ENCODE assay signal across 17 cellular contexts in genomic region chr17:76982408-76983074, GRCh38.
DNase-seq lines count a peak whose midpoint lies in the region; ATAC-seq lines count a peak whose summit lies in the region.
"Had no signal": no experiment of that assay in that cellular context is flagged by ENCODE, and none has a peak within 500 bp of the region (broad histone marks: within the 10 kb centered on the region; RNA-seq: fewer than 3 reads in every experiment).

No MANE protein-coding gene starts in this region.

- peaks cover 19% of the 10 kb centered on the region for H3K4me1 Mint-ChIP-seq in stimulated activated naive CD8-positive, alpha-beta T cell treated with anti-CD3 and anti-CD28 coated beads, Interleukin-15, amount 100 ng/mL, for 72 hours
- H3K4me1 Mint-ChIP-seq: natural killer cell had no signal

- H3K27ac Mint-ChIP-seq in stimulated activated naive CD8-positive, alpha-beta T cell treated with anti-CD3 and anti-CD28 coated beads, Interleukin-15, amount 100 ng/mL, for 72 hours = no peak overlapping the region
- H3K27ac Mint-ChIP-seq: activated T-cell treated with anti-CD3 and anti-CD28 coated beads, Interleukin-2, amount 50 U/mL, for 72 hours had no signal

- DNase-seq in stimulated activated naive CD8-positive, alpha-beta T cell treated with anti-CD3 and anti-CD28 coated beads, Interleukin-15, amount 100 ng/mL, for 72 hours = no peak
- no peak for DNase-seq in stimulated activated naive CD8-positive, alpha-beta T cell treated with anti-CD3 and anti-CD28 coated beads, Interleukin-15, Interleukin-2, amounts not matched to agents 100 U/mL and 50 U/mL, for 24 hours
- DNase-seq in NCI-H526 treated with DMSO at 0.1 percent for 48 hours (lab: John Stamatoyannopoulos, UW) (peak; percentile 59), caudate nucleus (lab: John Stamatoyannopoulos, UW) (peak in 4 of 61 donors; percentile 9 to 49 (median 20)), KG1 (lab: John Stamatoyannopoulos, UW) (no peak), HK-2 (ENCODE audit: unreplicated experiment) (no peak), hypothalamus (lab: John Stamatoyannopoulos, UW) (no peak)
- DNase-seq: activated T-cell treated with anti-CD3 and anti-CD28 coated beads, Interleukin-2, amount 50 U/mL, for 72 hours; anterior cingulate cortex; HCEC 1CT; natural killer cell; NCI-H1092; NCI-H2081 treated with DMSO at 0.1 percent for 48 hours; PC-9; uterus had no signal

- peaks cover 10 to 18% of the 10 kb centered on the region in 2 donors for H3K9me3 Mint-ChIP-seq in stimulated activated naive CD8-positive, alpha-beta T cell treated with anti-CD3 and anti-CD28 coated beads, Interleukin-15, amount 100 ng/mL, for 72 hours

- peak; percentile 52 for ATAC-seq in stimulated activated naive CD8-positive, alpha-beta T cell treated with anti-CD3 and anti-CD28 coated beads, Interleukin-15, amount 100 ng/mL, for 72 hours
- ATAC-seq in stimulated activated naive CD8-positive, alpha-beta T cell treated with anti-CD3 and anti-CD28 coated beads, Interleukin-15, Interleukin-2, amounts not matched to agents 100 U/mL and 50 U/mL, for 24 hours = no peak
- ATAC-seq: activated CD4-positive, CD25-positive, alpha-beta regulatory T cell treated with anti-CD3 and anti-CD28 coated beads, Interleukin-2, amount 50 U/mL, for 24 hours; activated T-cell treated with anti-CD3 and anti-CD28 coated beads, Interleukin-2, amount 50 U/mL, for 72 hours; natural killer cell had no signal

- H3K4me3 Mint-ChIP-seq in stimulated activated naive CD8-positive, alpha-beta T cell treated with anti-CD3 and anti-CD28 coated beads, Interleukin-15, amount 100 ng/mL, for 72 hours = no peak overlapping the region
- H3K4me3 Mint-ChIP-seq: activated T-cell treated with anti-CD3 and anti-CD28 coated beads, Interleukin-2, amount 50 U/mL, for 72 hours; natural killer cell had no signal

- no peaks in the 10 kb centered on the region for H3K27me3 Mint-ChIP-seq in stimulated activated naive CD8-positive, alpha-beta T cell treated with anti-CD3 and anti-CD28 coated beads, Interleukin-15, amount 100 ng/mL, for 72 hours

- peak overlapping the region; percentile 85 for H3K27ac ChIP-seq in caudate nucleus (ENCODE audit: low read depth, low read length)
- H3K27ac ChIP-seq: PC-9, SJSA1, uterus had no signal
